In genomic region chr2:238873401-238873801, GRCh38 we compare ENCODE assay signal across 24 cellular contexts. TPM values are rescaled to one million over a fixed set of nuclear protein-coding genes. Genes with fewer than 3 reads are reported as not detected.
"Had no signal": no experiment of that assay in that cellular context is flagged by ENCODE, and none has a peak within 500 bp of the region (broad histone marks: within the 10 kb centered on the region; RNA-seq: fewer than 3 reads in every experiment).

No MANE protein-coding gene starts in this region.

- H3K4me1 ChIP-seq: foreskin keratinocyte had no signal

- H3K9me3 ChIP-seq: left lung, ovary, prostate gland, uterus had no signal

- ATAC-seq: activated naive CD4-positive, alpha-beta T cell treated with anti-CD3 and anti-CD28 coated beads, Interleukin-2, amount 50 U/mL, for 72 hours; esophagus mucosa; foreskin keratinocyte; heart right ventricle; left lung had no signal

- H3K27ac ChIP-seq: foreskin keratinocyte, heart right ventricle, left lung, ovary, VCaP had no signal

- DNase-seq: activated CD4-positive, alpha-beta T cell treated with anti-CD3 and anti-CD28 coated beads for 4 hours; activated CD4-positive, alpha-beta T cell treated with anti-CD3 and anti-CD28 coated beads, Interleukin-2, amount 50 U/mL, for 48 hours; activated naive CD4-positive, alpha-beta T cell; activated T-cell treated with anti-CD3 and anti-CD28 coated beads, Interleukin-2, amount 50 U/mL, for 48 hours; aorta; caudate nucleus; foreskin keratinocyte; heart right ventricle; kidney glomerular epithelial cell; naive B cell; nephron progenitor cell; retina; stimulated activated CD4-positive, alpha-beta T cell treated with anti-CD3 and anti-CD28 coated beads, Interleukin-2, amount 100 ng/mL, for 48 hours; stimulated activated naive CD4-positive, alpha-beta T cell treated with Interleukin-2 at 50 U/mL for 16 hours; uterus had no signal

- H3K4me3 ChIP-seq: heart right ventricle, left lung, lung, ovary, prostate gland, uterus had no signal

- H3K27me3 ChIP-seq: foreskin keratinocyte, left lung, ovary, uterus had no signal

- H3K36me3 ChIP-seq: heart right ventricle, left lung, ovary, prostate gland, uterus had no signal

RNA-seq across cellular contexts. Expression of gene TWIST2, which starts 25.5 kb away (rescaled TPM):
- total RNA-seq: activated naive CD4-positive, alpha-beta T cell treated with anti-CD3 and anti-CD28 coated beads, Interleukin-2, amount 50 U/mL, for 72 hours; activated T-helper 2 cell treated with anti-CD3 and anti-CD28 coated beads, Interferon-gamma antibody, Interleukin-2, Interleukin-4, amounts not matched to agents 10 μg/mL and 5 μg/mL and 100 μg/mL, durations not matched to agents 14 hours and 24 hours and 36 hours; T-helper 1 cell treated with Interleukin-12 subunit alpha and Interleukin-12 subunit beta and Interleukin-4 antibody, amounts not matched to agents 30 ng/mL and 1 ng/mL, for 36 hours had no signal
